Comparison of ENCODE assay signal across 27 cellular contexts in the genomic region with DNA sequence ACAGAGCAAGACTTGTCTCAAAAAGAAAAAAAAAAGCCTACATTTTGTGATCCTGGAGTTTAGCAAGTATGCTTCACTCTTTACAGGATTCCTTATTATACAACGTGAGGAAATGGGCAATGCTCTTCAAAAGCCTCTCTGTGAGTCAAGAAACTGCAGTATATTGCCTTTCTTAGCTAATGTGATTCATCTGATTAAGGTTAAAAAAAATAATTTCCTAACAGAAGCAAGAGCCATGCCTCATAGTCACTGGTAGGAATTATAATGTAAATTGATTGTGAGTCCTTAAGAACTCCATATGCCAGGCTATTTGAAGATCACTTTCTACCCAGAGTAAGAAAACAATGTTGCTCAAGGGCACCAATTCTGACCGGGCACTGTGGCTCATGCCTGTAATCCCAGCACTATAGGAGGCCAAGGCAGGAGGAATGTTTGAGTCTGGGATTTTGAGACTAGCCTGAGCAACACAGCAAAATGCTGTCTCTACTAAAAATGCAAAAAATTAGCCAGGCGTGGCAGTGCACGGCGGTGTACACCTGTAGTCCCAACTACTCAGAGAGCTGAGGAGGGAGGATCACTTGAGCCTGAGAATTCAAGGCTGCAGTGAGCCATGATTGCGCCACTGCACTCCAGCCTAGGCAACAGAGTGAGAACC. TPM values are rescaled to one million over a fixed set of nuclear protein-coding genes. Genes with fewer than 3 reads are reported as not detected.
"Had no signal": no experiment of that assay in that cellular context is flagged by ENCODE, and none has a peak within 500 bp of the region (broad histone marks: within the 10 kb centered on the region; RNA-seq: fewer than 3 reads in every experiment).

No MANE protein-coding gene starts in this region.

- H3K4me3 ChIP-seq: lung, smooth muscle cell, testis, upper lobe of right lung had no signal

- H3K4me1 ChIP-seq: testis, upper lobe of right lung had no signal

- DNase-seq: activated CD4-positive, alpha-beta T cell treated with anti-CD3 and anti-CD28 coated beads for 4 hours; activated CD4-positive, alpha-beta T cell treated with anti-CD3 and anti-CD28 coated beads, Interleukin-2, amount 50 U/mL, for 48 hours; activated CD4-positive, CD25-positive, alpha-beta regulatory T cell; activated CD8-positive, alpha-beta memory T cell treated with anti-CD3 and anti-CD28 coated beads, Interleukin-2, amount 50 U/mL, for 48 hours; activated naive CD4-positive, alpha-beta T cell treated with Interleukin-2 at 50 U/mL for 16 hours; activated naive CD8-positive, alpha-beta T cell treated with anti-CD3 and anti-CD28 coated beads for 36 hours; activated T-cell treated with anti-CD3 and anti-CD28 coated beads, Interleukin-2, amount 50 U/mL, for 48 hours; amygdala; cortex of kidney; endodermal cell; naive B cell; nucleus accumbens; posterior cingulate gyrus; stimulated activated CD4-positive, alpha-beta T cell treated with anti-CD3 and anti-CD28 coated beads, Interleukin-15, amount 100 ng/mL, for 24 hours; T-helper 17 cell; testis; upper lobe of right lung had no signal

- H3K4me3 Mint-ChIP-seq: activated naive CD8-positive, alpha-beta T cell treated with anti-CD3 and anti-CD28 coated beads for 36 hours; endodermal cell; naive B cell; stimulated activated memory B cell treated with anti-CD40 and anti-IgM and Interleukin-4, amounts not matched to agents 10 μg/mL and 1 μg/mL and 100 μg/mL, for 72 hours; T-helper 17 cell had no signal

- H3K4me2 ChIP-seq: smooth muscle cell had no signal

- H3K9me3 Mint-ChIP-seq: activated naive CD8-positive, alpha-beta T cell treated with anti-CD3 and anti-CD28 coated beads for 36 hours; endodermal cell; naive B cell; stimulated activated memory B cell treated with anti-CD40 and anti-IgM and Interleukin-4, amounts not matched to agents 10 μg/mL and 1 μg/mL and 100 μg/mL, for 72 hours had no signal

- H3K36me3 Mint-ChIP-seq: activated naive CD8-positive, alpha-beta T cell treated with anti-CD3 and anti-CD28 coated beads for 36 hours; naive B cell; stimulated activated memory B cell treated with anti-CD40 and anti-IgM and Interleukin-4, amounts not matched to agents 10 μg/mL and 1 μg/mL and 100 μg/mL, for 72 hours had no signal

- H3K36me3 ChIP-seq: upper lobe of right lung had no signal

- H3K27ac ChIP-seq: epithelial cell of prostate, testis, upper lobe of right lung had no signal

- H3K27ac Mint-ChIP-seq: activated naive CD8-positive, alpha-beta T cell treated with anti-CD3 and anti-CD28 coated beads for 36 hours; endodermal cell; stimulated activated memory B cell treated with anti-CD40 and anti-IgM and Interleukin-4, amounts not matched to agents 10 μg/mL and 1 μg/mL and 100 μg/mL, for 72 hours; T-helper 17 cell had no signal

- H3K27me3 Mint-ChIP-seq: activated naive CD8-positive, alpha-beta T cell treated with anti-CD3 and anti-CD28 coated beads for 36 hours; stimulated activated memory B cell treated with anti-CD40 and anti-IgM and Interleukin-4, amounts not matched to agents 10 μg/mL and 1 μg/mL and 100 μg/mL, for 72 hours had no signal

- H3K9me3 ChIP-seq: testis, upper lobe of right lung had no signal

- H3K4me1 Mint-ChIP-seq: stimulated activated memory B cell treated with anti-CD40 and anti-IgM and Interleukin-4, amounts not matched to agents 10 μg/mL and 1 μg/mL and 100 μg/mL, for 72 hours had no signal

- ATAC-seq: left lobe of liver; sciatic nerve; stimulated activated memory B cell treated with anti-CD40 and anti-IgM and Interleukin-4, amounts not matched to agents 10 μg/mL and 1 μg/mL and 100 μg/mL, for 72 hours; T-helper 17 cell; upper lobe of right lung had no signal

- H3K27me3 ChIP-seq: testis, upper lobe of right lung had no signal

RNA-seq across cellular contexts. Expression of a gene that starts 43.3 kb away (rescaled TPM):
- total RNA-seq: activated CD8-positive, alpha-beta memory T cell treated with anti-CD3 and anti-CD28 coated beads for 36 hours; endodermal cell; kidney epithelial cell; mucosa of gallbladder; smooth muscle cell had no signal
- polyA plus RNA-seq: neural cell had no signal
